1 cellular context compared by ENCODE assay signal in genomic region chr22:31230871-31231621, GRCh38.
TF ChIP-seq lines count a peak whose summit lies in the region.

No MANE protein-coding gene starts in this region.

TF ChIP-seq in HepG2, 621 proteins besides CTCF, POLR2A, EP300 and RAD21 (continued from another document and continues in another):
- TF ChIP-seq ZNF280B (CRISPR knock-in tag; IDR thresholded peaks at IDR 0.05; ENCODE audit: borderline replicate concordance) (no peak), SETDB1 (CRISPR knock-in tag; IDR thresholded peaks at IDR 0.05; ENCODE audit: borderline replicate concordance) (no peak), AFF4 (CRISPR knock-in tag; IDR thresholded peaks at IDR 0.05) (0 out of 2 replicates have a peak, but pooled peaks have one; percentile 51), ZNF281 (CRISPR knock-in tag; IDR thresholded peaks at IDR 0.05; ENCODE audit: borderline replicate concordance) (0 out of 2 replicates have a peak, but pooled peaks have one; percentile 9), SNAI1 (CRISPR knock-in tag; IDR thresholded peaks at IDR 0.05; ENCODE audit: borderline replicate concordance) (no peak), ZSCAN22 (CRISPR knock-in tag; IDR thresholded peaks at IDR 0.05) (no peak), ATF7-NPFF (CRISPR knock-in tag; IDR thresholded peaks at IDR 0.05; ENCODE audit: low read depth) (no peak), EHMT2 (IDR thresholded peaks at IDR 0.05; ENCODE audit: borderline replicate concordance, low read depth, low read length) (no peak), SATB2 (CRISPR knock-in tag; IDR thresholded peaks at IDR 0.05) (no peak), FOSL2 (CRISPR knock-in tag; IDR thresholded peaks at IDR 0.05) (no peak), ATF1 (CRISPR knock-in tag; IDR thresholded peaks at IDR 0.05) (no peak), KLF11 (CRISPR knock-in tag; IDR thresholded peaks at IDR 0.05) (no peak), HOXD1 (CRISPR knock-in tag; IDR thresholded peaks at IDR 0.05) (no peak), SRSF4 (IDR thresholded peaks at IDR 0.05; ENCODE audit: low read depth, low read length, poor library complexity, severe bottlenecking) (no peak), ZNF564 (CRISPR knock-in tag; IDR thresholded peaks at IDR 0.05) (no peak), THAP7 (CRISPR knock-in tag; IDR thresholded peaks at IDR 0.05) (no peak), ZMYM2 (CRISPR knock-in tag; IDR thresholded peaks at IDR 0.05) (no peak), HDAC2 (CRISPR knock-in tag; IDR thresholded peaks at IDR 0.05) (peak; percentile 42; the same call in 1 of the 2 replicates), ZGPAT (CRISPR knock-in tag; IDR thresholded peaks at IDR 0.05) (peak; percentile 73), ZNF383 (CRISPR knock-in tag; IDR thresholded peaks at IDR 0.05; ENCODE audit: borderline replicate concordance) (no peak), PBX2 (CRISPR knock-in tag; IDR thresholded peaks at IDR 0.05) (no peak), ZIK1 (CRISPR knock-in tag; IDR thresholded peaks at IDR 0.05; ENCODE audit: borderline replicate concordance, low read depth) (no peak), CREM (IDR thresholded peaks at IDR 0.05) (no peak), CREM (CRISPR knock-in tag; IDR thresholded peaks at IDR 0.05) (no peak), CBX5 (CRISPR knock-in tag; IDR thresholded peaks at IDR 0.05; ENCODE audit: borderline replicate concordance) (no peak), ETV5 (CRISPR knock-in tag; IDR thresholded peaks at IDR 0.05; ENCODE audit: borderline replicate concordance) (no peak), SYNCRIP (IDR thresholded peaks at IDR 0.05; ENCODE audit: insufficient read depth, low read depth, low read length) (no peak), SALL2 (CRISPR knock-in tag; IDR thresholded peaks at IDR 0.05) (no peak), ZNF629 (CRISPR knock-in tag; conservative IDR thresholded peaks at IDR 0.05) (no peak), ZNF282 (IDR thresholded peaks at IDR 0.05; ENCODE audit: partially characterized antibody) (no peak), POLR2G (IDR thresholded peaks at IDR 0.05; ENCODE audit: low read depth, low read length) (no peak), PRMT3 (CRISPR knock-in tag; IDR thresholded peaks at IDR 0.05; ENCODE audit: borderline replicate concordance, low read depth) (no peak), ZNF362 (CRISPR knock-in tag; IDR thresholded peaks at IDR 0.05; ENCODE audit: borderline replicate concordance) (no peak; the same call in 1 of the 2 replicates), TOPORS (CRISPR knock-in tag; IDR thresholded peaks at IDR 0.05) (0 out of 2 replicates have a peak, but pooled peaks have one; percentile 32), IRF9 (CRISPR knock-in tag; IDR thresholded peaks at IDR 0.05; ENCODE audit: borderline replicate concordance) (no peak), HNRNPH1 (optimal IDR thresholded peaks at IDR 0.05; ENCODE audit: low read depth, low read length) (no peak)
- TF ChIP-seq, protein P1, sequence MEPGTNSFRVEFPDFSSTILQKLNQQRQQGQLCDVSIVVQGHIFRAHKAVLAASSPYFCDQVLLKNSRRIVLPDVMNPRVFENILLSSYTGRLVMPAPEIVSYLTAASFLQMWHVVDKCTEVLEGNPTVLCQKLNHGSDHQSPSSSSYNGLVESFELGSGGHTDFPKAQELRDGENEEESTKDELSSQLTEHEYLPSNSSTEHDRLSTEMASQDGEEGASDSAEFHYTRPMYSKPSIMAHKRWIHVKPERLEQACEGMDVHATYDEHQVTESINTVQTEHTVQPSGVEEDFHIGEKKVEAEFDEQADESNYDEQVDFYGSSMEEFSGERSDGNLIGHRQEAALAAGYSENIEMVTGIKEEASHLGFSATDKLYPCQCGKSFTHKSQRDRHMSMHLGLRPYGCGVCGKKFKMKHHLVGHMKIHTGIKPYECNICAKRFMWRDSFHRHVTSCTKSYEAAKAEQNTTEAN (CRISPR knock-in tag; conservative IDR thresholded peaks at IDR 0.05), result no peak
- TF ChIP-seq, protein P2, sequence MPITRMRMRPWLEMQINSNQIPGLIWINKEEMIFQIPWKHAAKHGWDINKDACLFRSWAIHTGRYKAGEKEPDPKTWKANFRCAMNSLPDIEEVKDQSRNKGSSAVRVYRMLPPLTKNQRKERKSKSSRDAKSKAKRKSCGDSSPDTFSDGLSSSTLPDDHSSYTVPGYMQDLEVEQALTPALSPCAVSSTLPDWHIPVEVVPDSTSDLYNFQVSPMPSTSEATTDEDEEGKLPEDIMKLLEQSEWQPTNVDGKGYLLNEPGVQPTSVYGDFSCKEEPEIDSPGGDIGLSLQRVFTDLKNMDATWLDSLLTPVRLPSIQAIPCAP (CRISPR knock-in tag; IDR thresholded peaks at IDR 0.05; ENCODE audit: low read depth), result no peak
- TF ChIP-seq, protein P3, sequence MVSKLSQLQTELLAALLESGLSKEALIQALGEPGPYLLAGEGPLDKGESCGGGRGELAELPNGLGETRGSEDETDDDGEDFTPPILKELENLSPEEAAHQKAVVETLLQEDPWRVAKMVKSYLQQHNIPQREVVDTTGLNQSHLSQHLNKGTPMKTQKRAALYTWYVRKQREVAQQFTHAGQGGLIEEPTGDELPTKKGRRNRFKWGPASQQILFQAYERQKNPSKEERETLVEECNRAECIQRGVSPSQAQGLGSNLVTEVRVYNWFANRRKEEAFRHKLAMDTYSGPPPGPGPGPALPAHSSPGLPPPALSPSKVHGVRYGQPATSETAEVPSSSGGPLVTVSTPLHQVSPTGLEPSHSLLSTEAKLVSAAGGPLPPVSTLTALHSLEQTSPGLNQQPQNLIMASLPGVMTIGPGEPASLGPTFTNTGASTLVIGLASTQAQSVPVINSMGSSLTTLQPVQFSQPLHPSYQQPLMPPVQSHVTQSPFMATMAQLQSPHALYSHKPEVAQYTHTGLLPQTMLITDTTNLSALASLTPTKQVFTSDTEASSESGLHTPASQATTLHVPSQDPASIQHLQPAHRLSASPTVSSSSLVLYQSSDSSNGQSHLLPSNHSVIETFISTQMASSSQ (IDR thresholded peaks at IDR 0.05; ENCODE audit: low read depth), result no peak
- TF ChIP-seq, protein P3 (CRISPR knock-in tag; IDR thresholded peaks at IDR 0.05; ENCODE audit: borderline replicate concordance), result no peak
